20 cellular contexts compared by ENCODE assay signal in the genomic region with DNA sequence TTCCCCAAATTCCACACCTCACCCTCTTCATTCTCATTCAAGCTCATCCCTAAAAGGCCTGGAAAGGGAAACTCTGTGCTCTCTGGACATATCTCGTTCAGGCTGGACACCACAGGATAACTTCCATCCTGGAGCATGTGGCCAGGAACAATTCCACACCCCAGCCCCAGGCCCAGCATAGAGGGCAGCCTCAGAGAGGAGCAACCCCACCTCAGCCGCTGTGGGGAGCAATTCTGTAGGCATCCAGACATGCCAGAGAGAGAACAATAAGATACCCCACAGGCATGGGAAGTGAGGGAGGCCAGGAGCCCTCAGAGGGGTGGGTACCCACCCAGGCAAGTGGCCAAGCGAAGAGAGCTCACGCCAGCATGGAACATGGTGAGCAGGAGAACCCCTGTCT.
DNase-seq lines count a peak whose midpoint lies in the region; ATAC-seq and TF ChIP-seq lines count a peak whose summit lies in the region.
"Had no signal": no experiment of that assay in that cellular context is flagged by ENCODE, and none has a peak within 500 bp of the region (broad histone marks: within the 10 kb centered on the region; RNA-seq: fewer than 3 reads in every experiment).

No MANE protein-coding gene starts in this region.

- no peak overlapping the region for H2AFZ ChIP-seq in osteoblast (ENCODE audit: low read length)
- H2AFZ ChIP-seq in neural progenitor cell (replicated peaks) = no peak overlapping the region

- H3K27ac ChIP-seq in osteoblast (ENCODE audit: low read depth, low read length) (peak overlapping the region; percentile 85), foreskin keratinocyte (no peak overlapping the region), neural progenitor cell (no peak overlapping the region)

- H3K4me1 ChIP-seq in osteoblast (ENCODE audit: insufficient read depth, low read length) = peaks cover 22% of the 10 kb centered on the region
- H3K4me1 ChIP-seq in foreskin keratinocyte = no peaks in the 10 kb centered on the region
- H3K4me1 ChIP-seq in neural progenitor cell = no peaks in the 10 kb centered on the region

- peak; percentile 39 to 40 for ATAC-seq in natural killer cell treated with Interleukin-12 subunit alpha and Interleukin-12 subunit beta and Interleukin-15 and Interleukin-18, amount 100 ng/mL, for 72 hours
- ATAC-seq in natural killer cell = no peak
- no peak for ATAC-seq in foreskin keratinocyte

- H3K9ac ChIP-seq in neural progenitor cell = no peak overlapping the region

- no peak overlapping the region for H3K27ac Mint-ChIP-seq in natural killer cell treated with Interleukin-12 subunit alpha and Interleukin-12 subunit beta and Interleukin-15 and Interleukin-18, amount 100 ng/mL, for 72 hours
- H3K27ac Mint-ChIP-seq in natural killer cell (no peak overlapping the region), chondrocyte (ENCODE audit: unreplicated experiment) (peak overlapping the region; percentile 27), neural progenitor cell (no peak overlapping the region)

- H3K27me3 ChIP-seq in osteoblast (ENCODE audit: insufficient read depth, low read length) = no peaks in the 10 kb centered on the region
- H3K27me3 ChIP-seq in foreskin keratinocyte = no peaks in the 10 kb centered on the region
- no peaks in the 10 kb centered on the region for H3K27me3 ChIP-seq in neural progenitor cell

- no peaks in the 10 kb centered on the region for H3F3A ChIP-seq in neural progenitor cell (ENCODE audit: low read depth)

- no peaks in the 10 kb centered on the region for H3K36me3 Mint-ChIP-seq in natural killer cell treated with Interleukin-12 subunit alpha and Interleukin-12 subunit beta and Interleukin-15 and Interleukin-18, amount 100 ng/mL, for 72 hours
- no peaks in the 10 kb centered on the region for H3K36me3 Mint-ChIP-seq in natural killer cell
- H3K36me3 Mint-ChIP-seq in chondrocyte (ENCODE audit: low read depth) = peaks cover 53% of the 10 kb centered on the region
- peaks cover 49% of the 10 kb centered on the region for H3K36me3 Mint-ChIP-seq in neural progenitor cell
- H3K36me3 Mint-ChIP-seq: CD8-positive, alpha-beta memory T cell had no signal

- no peaks in the 10 kb centered on the region for H3K9me3 ChIP-seq in osteoblast (ENCODE audit: low read depth, low read length)
- H3K9me3 ChIP-seq in neural progenitor cell (ENCODE audit: low read depth) = no peaks in the 10 kb centered on the region

- H3K4me2 ChIP-seq in osteoblast (ENCODE audit: insufficient read depth, low read length) (no peak overlapping the region), neural progenitor cell (no peak overlapping the region)

- H3K4me3 Mint-ChIP-seq in natural killer cell treated with Interleukin-12 subunit alpha and Interleukin-12 subunit beta and Interleukin-15 and Interleukin-18, amount 100 ng/mL, for 72 hours = no peak overlapping the region
- H3K4me3 Mint-ChIP-seq in natural killer cell (no peak overlapping the region), chondrocyte (ENCODE audit: unreplicated experiment) (no peak overlapping the region), neural progenitor cell (no peak overlapping the region)
- H3K4me3 Mint-ChIP-seq: CD8-positive, alpha-beta memory T cell had no signal

- H3K4me1 Mint-ChIP-seq in natural killer cell treated with Interleukin-12 subunit alpha and Interleukin-12 subunit beta and Interleukin-15 and Interleukin-18, amount 100 ng/mL, for 72 hours (ENCODE audit: low read depth in 2 of 2) = no peaks in the 10 kb centered on the region
- H3K4me1 Mint-ChIP-seq in natural killer cell = no peaks in the 10 kb centered on the region
- H3K4me1 Mint-ChIP-seq in chondrocyte (ENCODE audit: low read depth) = peaks cover 2% of the 10 kb centered on the region
- H3K4me1 Mint-ChIP-seq in neural progenitor cell = peaks cover 4% of the 10 kb centered on the region
- H3K4me1 Mint-ChIP-seq: CD8-positive, alpha-beta memory T cell had no signal

- H3K36me3 ChIP-seq in osteoblast (ENCODE audit: insufficient read depth, low read length) (peaks cover 20% of the 10 kb centered on the region), neural progenitor cell (no peaks in the 10 kb centered on the region)

- H4K20me1 ChIP-seq in osteoblast (ENCODE audit: insufficient read depth, low read length) (no peaks in the 10 kb centered on the region), neural progenitor cell (ENCODE audit: low read depth) (no peaks in the 10 kb centered on the region)

- peaks cover 9 to 23% of the 10 kb centered on the region in 2 donors for H3K27me3 Mint-ChIP-seq in natural killer cell treated with Interleukin-12 subunit alpha and Interleukin-12 subunit beta and Interleukin-15 and Interleukin-18, amount 100 ng/mL, for 72 hours
- peaks cover 8 to 20% of the 10 kb centered on the region in 2 donors for H3K27me3 Mint-ChIP-seq in natural killer cell (ENCODE audit: low read depth in 2 of 2)
- no peaks in the 10 kb centered on the region for H3K27me3 Mint-ChIP-seq in chondrocyte (ENCODE audit: low read depth)
- peaks cover 6% of the 10 kb centered on the region for H3K27me3 Mint-ChIP-seq in neural progenitor cell (ENCODE audit: insufficient read depth, low read depth)

- H3K4me3 ChIP-seq in osteoblast (ENCODE audit: insufficient read depth, low read length) (no peak overlapping the region), neural progenitor cell (no peak overlapping the region)

- DNase-seq in natural killer cell treated with Interleukin-12 subunit alpha and Interleukin-12 subunit beta and Interleukin-15 and Interleukin-18, amount 100 ng/mL, for 72 hours (ENCODE audit: low spot score) = no peak
- DNase-seq in natural killer cell = no peak
- DNase-seq in chondrocyte (ENCODE audit: low spot score) = no peak
- no peak for DNase-seq in osteoblast (ENCODE audit: insufficient read length, low spot score, missing footprints)
- no peak for DNase-seq in foreskin keratinocyte
- DNase-seq in NCI-H128 (lab: John Stamatoyannopoulos, UW; ENCODE audit: unreplicated experiment) = no peak
- no peak for DNase-seq in SW 1271 (lab: John Stamatoyannopoulos, UW)
- no peak for DNase-seq in neural progenitor cell (ENCODE audit: low spot score)
- DNase-seq: C1 segment of cervical spinal cord; CD8-positive, alpha-beta memory T cell; DMS79; GOT3; KBM-7; NCI-H1105; NCI-H1694; NCI-H510A treated with DMSO at 0.1 percent for 48 hours; NCI-H774; OCI-M1; RPMI8226; SHP77 treated with DMSO at 0.1 percent for 48 hours had no signal

- H3K9me3 Mint-ChIP-seq in natural killer cell treated with Interleukin-12 subunit alpha and Interleukin-12 subunit beta and Interleukin-15 and Interleukin-18, amount 100 ng/mL, for 72 hours = no peaks in the 10 kb centered on the region
- no peaks in the 10 kb centered on the region for H3K9me3 Mint-ChIP-seq in natural killer cell
- no peaks in the 10 kb centered on the region for H3K9me3 Mint-ChIP-seq in chondrocyte (ENCODE audit: low read depth)
- H3K9me3 Mint-ChIP-seq in neural progenitor cell = no peaks in the 10 kb centered on the region
- H3K9me3 Mint-ChIP-seq: CD8-positive, alpha-beta memory T cell had no signal

- TF ChIP-seq CTCF in natural killer cell (IDR thresholded peaks at IDR 0.05) = no peak
- TF ChIP-seq CTCF in chondrocyte (IDR thresholded peaks at IDR 0.05) = no peak
- TF ChIP-seq CTCF in osteoblast (IDR thresholded peaks at IDR 0.05; ENCODE audit: extremely low read depth, low read depth, low read length) = no peak
- TF ChIP-seq CTCF in foreskin keratinocyte (conservative IDR thresholded peaks at IDR 0.05) = no peak
- TF ChIP-seq CTCF in neural progenitor cell (IDR thresholded peaks at IDR 0.05) = no peak

- intact Hi-C loops in natural killer cell (cut with micrococcal nuclease) = no loop called here

- H3K79me2 ChIP-seq in osteoblast (ENCODE audit: insufficient read depth, low read length) = no peaks in the 10 kb centered on the region
- no peaks in the 10 kb centered on the region for H3K79me2 ChIP-seq in neural progenitor cell (ENCODE audit: low read depth)

Comparison
In these comparisons a context has a peak if more than half of its experiments do, and no peak if none do; other contexts are left out.
1. ATAC-seq: peak in natural killer cell treated with Interleukin-12 subunit alpha and Interleukin-12 subunit beta and Interleukin-15 and Interleukin-18, amount 100 ng/mL, for 72 hours (2 of 2); none in natural killer cell (0 of 3) and foreskin keratinocyte (single experiment).